9 cellular contexts compared by ENCODE assay signal in genomic region chr7:100563809-100564400, GRCh38. TPM values are rescaled to one million over a fixed set of nuclear protein-coding genes. Genes with fewer than 3 reads are reported as not detected.
DNase-seq lines count a peak whose midpoint lies in the region; ATAC-seq and TF ChIP-seq lines count a peak whose summit lies in the region.
"Had no signal": no experiment of that assay in that cellular context is flagged by ENCODE, and none has a peak within 500 bp of the region (broad histone marks: within the 10 kb centered on the region; RNA-seq: fewer than 3 reads in every experiment).

No MANE protein-coding gene starts in this region.

- peak; percentile 97 for TF ChIP-seq CTCF in AG10803 (conservative IDR thresholded peaks at IDR 0.05; ENCODE audit: low read length)
- peak; percentile 91 for TF ChIP-seq CTCF in endodermal cell (conservative IDR thresholded peaks at IDR 0.05)

- no peaks in the 10 kb centered on the region for H3K27me3 ChIP-seq in endodermal cell (ENCODE audit: control insufficient read depth, insufficient read depth, low read length, poor library complexity, severe bottlenecking)

- no peak overlapping the region for H3K4me3 ChIP-seq in AG10803 (ENCODE audit: low read length)
- H3K4me3 ChIP-seq in endodermal cell (ENCODE audit: low read length) = no peak overlapping the region

- 76 to 80% methylated on average over 5 to 12 of the region's 12 CpGs for WGBS in endodermal cell (ENCODE audit: insufficient coverage in 1 of 2, insufficient read length in 1 of 2), 2 experiments

- H3K9ac ChIP-seq in endodermal cell (ENCODE audit: extremely low read depth, low read length, poor library complexity, severe bottlenecking) = no peak overlapping the region

- H3K36me3 ChIP-seq in endodermal cell (ENCODE audit: control insufficient read depth, insufficient read depth, low read length) = peaks cover 64% of the 10 kb centered on the region

- H3K4me1 ChIP-seq in endodermal cell (ENCODE audit: control insufficient read depth, insufficient read depth, low read length) = no peaks in the 10 kb centered on the region

- no peaks in the 10 kb centered on the region for H3K27me3 Mint-ChIP-seq in endodermal cell (ENCODE audit: insufficient read depth)

- H3K27ac Mint-ChIP-seq in endodermal cell = no peak overlapping the region

- H3K4me1 Mint-ChIP-seq in endodermal cell = no peaks in the 10 kb centered on the region

- H3K9me3 Mint-ChIP-seq in endodermal cell = no peaks in the 10 kb centered on the region

- DNase-seq in AG10803 (ENCODE audit: low read depth) (peak; percentile 67), NK-92 (lab: John Stamatoyannopoulos, UW; ENCODE audit: unreplicated experiment) (peak; percentile 17), endodermal cell (peak; percentile 95), midbrain (lab: John Stamatoyannopoulos, UW) (peak; percentile 77), GM19240 (ENCODE audit: insufficient read length, low spot score) (no peak)
- peak; percentile 95 for DNase-seq in activated CD8-positive, alpha-beta memory T cell treated with anti-CD3 and anti-CD28 coated beads for 24 hours
- DNase-seq in stimulated activated CD8-positive, alpha-beta memory T cell treated with anti-CD3 and anti-CD28 coated beads, Interleukin-7, amount 100 ng/mL, for 4 hours (ENCODE audit: low read depth in 2 of 2) = peak; percentile 68 to 75

- no peak overlapping the region for H3K27ac ChIP-seq in endodermal cell (ENCODE audit: low read depth, low read length)

- no peaks in the 10 kb centered on the region for H3K9me3 ChIP-seq in endodermal cell (ENCODE audit: control insufficient read depth, low read length)

- ATAC-seq in GM19351 (IDR thresholded peaks at IDR 0.05; ENCODE audit: unreplicated experiment) = peak; percentile 45

- no peak overlapping the region for H3K4me3 Mint-ChIP-seq in endodermal cell

- peaks cover 35% of the 10 kb centered on the region for H3K36me3 Mint-ChIP-seq in endodermal cell (ENCODE audit: low read depth)

RNA-seq across cellular contexts. Expression of gene SAP25, which starts 9.8 kb away (rescaled TPM):
- total RNA-seq in endodermal cell = 1 to 10 TPM; 5.8 to 6.3 TPM
- polyA plus RNA-seq in endodermal cell (2013, experiment 1 of 2) = 5.6 TPM
- 4.6 TPM for polyA plus RNA-seq in endodermal cell (2013, experiment 2 of 2)

RNA-seq across cellular contexts. Expression of gene LRCH4, which starts 22.0 kb away (rescaled TPM):
- total RNA-seq in endodermal cell = 10 to 100 TPM; 49.4 to 56.0 TPM
- 50.6 TPM for polyA plus RNA-seq in endodermal cell (2013, experiment 1 of 2)
- polyA plus RNA-seq in endodermal cell (2013, experiment 2 of 2) = 40.0 TPM

RNA-seq across cellular contexts. Expression of gene FBXO24, which starts 22.2 kb away (rescaled TPM):
- total RNA-seq in endodermal cell = 1 to 10 TPM; 1.3 to 3.0 TPM
- polyA plus RNA-seq in endodermal cell (2013, experiment 1 of 2) = 2.4 TPM
- polyA plus RNA-seq in endodermal cell (2013, experiment 2 of 2) = 1.4 TPM
- total RNA-seq: temporal lobe had no signal

RNA-seq across cellular contexts. Expression of gene AGFG2, which starts 24.9 kb away (rescaled TPM):
- 10 to 100 TPM in 1 of 2 donors, 1 to 10 TPM in 1; 8.5 to 28.9 TPM for total RNA-seq in endodermal cell
- polyA plus RNA-seq in endodermal cell (2013, experiment 1 of 2) = 6.1 TPM
- 11.2 TPM for polyA plus RNA-seq in endodermal cell (2013, experiment 2 of 2)

RNA-seq across cellular contexts. Expression of gene PCOLCE, which starts 38.3 kb away (rescaled TPM):
- 10 to 100 TPM; 17.5 to 37.7 TPM for total RNA-seq in endodermal cell
- polyA plus RNA-seq in endodermal cell (2013, experiment 1 of 2) = 47.4 TPM
- polyA plus RNA-seq in endodermal cell (2013, experiment 2 of 2) = 40.5 TPM
